Comparison of ENCODE assay signal across 9 cellular contexts in the genomic region with DNA sequence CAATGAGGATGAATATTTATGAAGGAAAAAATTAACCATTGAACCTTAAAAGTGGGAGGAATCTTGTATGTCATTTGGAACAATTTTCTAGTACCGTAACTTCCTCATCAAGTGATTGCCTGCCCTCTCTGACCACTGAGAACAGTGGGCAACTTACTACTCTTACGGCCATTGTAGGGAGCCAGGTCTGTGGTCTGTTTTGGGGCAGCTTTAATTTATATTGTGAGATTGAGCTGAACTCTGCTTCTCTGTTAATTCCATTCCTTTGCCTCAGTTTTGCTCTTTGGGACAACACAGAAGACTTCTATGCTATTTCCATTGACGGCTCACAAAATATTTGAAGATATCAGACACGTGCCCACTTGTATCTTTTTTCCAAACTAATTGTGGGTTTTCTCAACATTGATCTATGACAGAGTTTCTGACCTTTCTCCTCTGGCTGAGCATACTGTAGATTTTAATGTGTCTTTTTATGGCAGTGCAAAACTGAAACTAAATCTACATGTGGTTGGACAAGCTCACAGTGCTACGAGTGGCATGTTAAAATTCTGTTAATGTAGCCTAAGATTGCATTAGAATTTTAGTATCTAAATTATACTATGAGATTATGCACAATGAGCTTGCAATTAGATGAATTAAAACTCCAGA. TPM values are rescaled to one million over a fixed set of nuclear protein-coding genes. Genes with fewer than 3 reads are reported as not detected.
DNase-seq lines count a peak whose midpoint lies in the region; ATAC-seq, FAIRE-seq and TF ChIP-seq lines count a peak whose summit lies in the region.
"Had no signal": no experiment of that assay in that cellular context is flagged by ENCODE, and none has a peak within 500 bp of the region (broad histone marks: within the 10 kb centered on the region; RNA-seq: fewer than 3 reads in every experiment).

No MANE protein-coding gene starts in this region.

- H3K9me3 ChIP-seq in A549 (no peaks in the 10 kb centered on the region), uterus (no peaks in the 10 kb centered on the region), Peyer's patch (no peaks in the 10 kb centered on the region)

- no peak overlapping the region for H3K4me3 ChIP-seq in A549
- no peak overlapping the region for H3K4me3 ChIP-seq in uterus
- H3K4me3 ChIP-seq in Peyer's patch, result peak overlapping the region in 2 of 4 donors; percentile 21 to 37

- CTCF ChIA-PET in A549 (lab: Yijun Ruan, JAX), result interaction anchor here (0.6 kb wide), 1 partner anchor 11 kb away, joined by 3 read pairs; no protein-coding TSS in a partner anchor

- POLR2A ChIA-PET in A549 (lab: Yijun Ruan, JAX), result no interaction called here

- peak overlapping the region; percentile 63 for H3K4me2 ChIP-seq in A549

- ATAC-seq in A549 (no peak), GM19463 (IDR thresholded peaks at IDR 0.05; ENCODE audit: unreplicated experiment) (peak; percentile 80), HG03460 (IDR thresholded peaks at IDR 0.05; ENCODE audit: unreplicated experiment) (no peak), HG03521 (IDR thresholded peaks at IDR 0.05; ENCODE audit: unreplicated experiment) (no peak)

- intact Hi-C loops in uterus (cut with DNase I; ENCODE audit: low total_unique reads), result no loop called here

- WGBS in A549 (ENCODE audit: missing lambda C conversion rate), result 76% methylated on average over 5 of the region's 5 CpGs

- TF ChIP-seq CTCF in A549 (IDR thresholded peaks at IDR 0.05), result no peak
- TF ChIP-seq CTCF in uterus (IDR thresholded peaks at IDR 0.05), result no peak
- no peak for TF ChIP-seq CTCF in Peyer's patch (IDR thresholded peaks at IDR 0.05)

- no peak for TF ChIP-seq EP300 in A549 (IDR thresholded peaks at IDR 0.05)

- TF ChIP-seq RAD21 in A549 (conservative IDR thresholded peaks at IDR 0.05 in 1 of 2, IDR thresholded peaks at IDR 0.05 in 1 of 2), result no peak

- H3K4me1 ChIP-seq in A549 (peaks cover 19% of the 10 kb centered on the region), uterus (no peaks in the 10 kb centered on the region), Peyer's patch (peaks cover 0 to 10% (median 0%) of the 10 kb centered on the region in 4 donors)

- TF ChIP-seq POLR2A in A549 (IDR thresholded peaks at IDR 0.05; ENCODE audit: low read length) (no peak), uterus (IDR thresholded peaks at IDR 0.05) (no peak), Peyer's patch (IDR thresholded peaks at IDR 0.05) (no peak)

- H3K27ac ChIP-seq in A549 (peak overlapping the region; percentile 39 to 53; a peak in 5 of 6 replicates), uterus (no peak overlapping the region), Peyer's patch (no peak overlapping the region)

- no peak for FAIRE-seq in A549 (lab: Jason Lieb, UNC)

- H3K27me3 ChIP-seq in uterus, result no peaks in the 10 kb centered on the region
- H3K27me3 ChIP-seq in Peyer's patch, result no peaks in the 10 kb centered on the region

- DNase-seq in A549 (ENCODE audit: low read depth in 1 of 2, low spot score in 1 of 2), result no peak
- peak; percentile 45 for DNase-seq in NCI-H2227 treated with DMSO at 0.1 percent for 48 hours (lab: John Stamatoyannopoulos, UW)
- DNase-seq in fibroblast of peridontal ligament (ENCODE audit: extremely low read depth), result peak; percentile 69
- DNase-seq in uterus, result no peak
- DNase-seq in Peyer's patch, result no peak
- DNase-seq: SHP77 had no signal

- H3K36me3 ChIP-seq in uterus (no peaks in the 10 kb centered on the region), Peyer's patch (no peaks in the 10 kb centered on the region)

TF ChIP-seq in A549, 52 proteins besides CTCF, POLR2A, EP300 and RAD21:
- TF ChIP-seq RFX5 (IDR thresholded peaks at IDR 0.05), result no peak
- no peak for TF ChIP-seq RCOR1 (IDR thresholded peaks at IDR 0.05; ENCODE audit: low read depth, low read length)
- no peak for TF ChIP-seq GATA3 (IDR thresholded peaks at IDR 0.05; ENCODE audit: borderline replicate concordance)
- TF ChIP-seq, protein P1, sequence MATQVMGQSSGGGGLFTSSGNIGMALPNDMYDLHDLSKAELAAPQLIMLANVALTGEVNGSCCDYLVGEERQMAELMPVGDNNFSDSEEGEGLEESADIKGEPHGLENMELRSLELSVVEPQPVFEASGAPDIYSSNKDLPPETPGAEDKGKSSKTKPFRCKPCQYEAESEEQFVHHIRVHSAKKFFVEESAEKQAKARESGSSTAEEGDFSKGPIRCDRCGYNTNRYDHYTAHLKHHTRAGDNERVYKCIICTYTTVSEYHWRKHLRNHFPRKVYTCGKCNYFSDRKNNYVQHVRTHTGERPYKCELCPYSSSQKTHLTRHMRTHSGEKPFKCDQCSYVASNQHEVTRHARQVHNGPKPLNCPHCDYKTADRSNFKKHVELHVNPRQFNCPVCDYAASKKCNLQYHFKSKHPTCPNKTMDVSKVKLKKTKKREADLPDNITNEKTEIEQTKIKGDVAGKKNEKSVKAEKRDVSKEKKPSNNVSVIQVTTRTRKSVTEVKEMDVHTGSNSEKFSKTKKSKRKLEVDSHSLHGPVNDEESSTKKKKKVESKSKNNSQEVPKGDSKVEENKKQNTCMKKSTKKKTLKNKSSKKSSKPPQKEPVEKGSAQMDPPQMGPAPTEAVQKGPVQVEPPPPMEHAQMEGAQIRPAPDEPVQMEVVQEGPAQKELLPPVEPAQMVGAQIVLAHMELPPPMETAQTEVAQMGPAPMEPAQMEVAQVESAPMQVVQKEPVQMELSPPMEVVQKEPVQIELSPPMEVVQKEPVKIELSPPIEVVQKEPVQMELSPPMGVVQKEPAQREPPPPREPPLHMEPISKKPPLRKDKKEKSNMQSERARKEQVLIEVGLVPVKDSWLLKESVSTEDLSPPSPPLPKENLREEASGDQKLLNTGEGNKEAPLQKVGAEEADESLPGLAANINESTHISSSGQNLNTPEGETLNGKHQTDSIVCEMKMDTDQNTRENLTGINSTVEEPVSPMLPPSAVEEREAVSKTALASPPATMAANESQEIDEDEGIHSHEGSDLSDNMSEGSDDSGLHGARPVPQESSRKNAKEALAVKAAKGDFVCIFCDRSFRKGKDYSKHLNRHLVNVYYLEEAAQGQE (IDR thresholded peaks at IDR 0.05), result no peak
- TF ChIP-seq NPAS2 (CRISPR knock-in tag; IDR thresholded peaks at IDR 0.05; ENCODE audit: borderline replicate concordance), result no peak
- no peak for TF ChIP-seq ZNF302 (CRISPR knock-in tag; IDR thresholded peaks at IDR 0.05)
- TF ChIP-seq CEBPB (IDR thresholded peaks at IDR 0.05), result no peak
- TF ChIP-seq, protein P2, sequence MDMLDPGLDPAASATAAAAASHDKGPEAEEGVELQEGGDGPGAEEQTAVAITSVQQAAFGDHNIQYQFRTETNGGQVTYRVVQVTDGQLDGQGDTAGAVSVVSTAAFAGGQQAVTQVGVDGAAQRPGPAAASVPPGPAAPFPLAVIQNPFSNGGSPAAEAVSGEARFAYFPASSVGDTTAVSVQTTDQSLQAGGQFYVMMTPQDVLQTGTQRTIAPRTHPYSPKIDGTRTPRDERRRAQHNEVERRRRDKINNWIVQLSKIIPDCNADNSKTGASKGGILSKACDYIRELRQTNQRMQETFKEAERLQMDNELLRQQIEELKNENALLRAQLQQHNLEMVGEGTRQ (IDR thresholded peaks at IDR 0.05), result no peak
- TF ChIP-seq JUNB (IDR thresholded peaks at IDR 0.05), result no peak
- TF ChIP-seq NR3C1 (IDR thresholded peaks at IDR 0.05), result no peak
- no peak for TF ChIP-seq RNF2 (IDR thresholded peaks at IDR 0.05; ENCODE audit: borderline replicate concordance, low read depth)
- no peak for TF ChIP-seq MYC (IDR thresholded peaks at IDR 0.05; ENCODE audit: borderline replicate concordance, low read length)
- no peak for TF ChIP-seq HOXA7 (CRISPR knock-in tag; IDR thresholded peaks at IDR 0.05)
- TF ChIP-seq FOXS1 (CRISPR knock-in tag; IDR thresholded peaks at IDR 0.05), result no peak
- TF ChIP-seq MAZ (IDR thresholded peaks at IDR 0.05; ENCODE audit: borderline replicate concordance, low read depth, low read length), result no peak

RNA-seq across cellular contexts. Expression of gene ZNF281, which starts 27.8 kb away (rescaled TPM):
- polyA plus RNA-seq in A549 (2011; rRNA removed) (39.1 and 40.8 TPM in 2 replicates), A549 (2017; fragmentation: RNase III; extraction: RNeasy Plus Mini Kit Qiagen cat#74134 plus additional on column Dnase treatment) (30.8 to 33.7 TPM (median 31.5 TPM) in 3 replicates)
- 4.9 and 6.4 TPM in 2 replicates for polyA plus RNA-seq in A549 (2012; cell fraction: cytosol; rRNA removed)
- 6.6 and 7.5 TPM in 2 replicates for polyA plus RNA-seq in A549 (2012; cell fraction: nucleus; rRNA removed)
- polyA minus RNA-seq in A549 (2011; rRNA and poly(A)+ RNA removed), result 40.1 and 40.2 TPM in 2 replicates
- total RNA-seq in uterus (10 to 100 TPM; 15.3 to 24.7 (median 18.5) TPM), Peyer's patch (10 to 100 TPM in 1 of 4 donors, 1 to 10 TPM in 3; 6.3 to 12.2 (median 8.7) TPM)

Comparison
In these comparisons a context has a peak if more than half of its experiments do, and no peak if none do; other contexts are left out.
1. DNase-seq: peak in NCI-H2227 treated with DMSO at 0.1 percent for 48 hours (single experiment) and fibroblast of peridontal ligament (single experiment); none in A549 (0 of 2), uterus (0 of 2) and Peyer's patch (0 of 3).
2. H3K27ac ChIP-seq: peak in A549 (2 of 2); none in uterus (0 of 2) and Peyer's patch (0 of 4).